In genomic region chrX:134870419-134870818, GRCh38 we compare ENCODE assay signal across 9 cellular contexts.
"Had no signal": no experiment of that assay in that cellular context is flagged by ENCODE, and none has a peak within 500 bp of the region (broad histone marks: within the 10 kb centered on the region; RNA-seq: fewer than 3 reads in every experiment).

No MANE protein-coding gene starts in this region.

- DNase-seq: GM23248, GOT3, H7, H9, HCEC 1CT, HFFc6 had no signal

- H3K4me2 ChIP-seq: GM23338 had no signal

- ATAC-seq: GM23338, HCT116 had no signal

- H3K27ac ChIP-seq: GM23248 had no signal

- H3K9ac ChIP-seq: GM23248 had no signal

- H3K4me1 ChIP-seq: HAP-1 had no signal

- H2AFZ ChIP-seq: GM23248, GM23338 had no signal

- H3K4me3 ChIP-seq: GM23248, GM23338, HAP-1 had no signal

- H3K36me3 ChIP-seq: HAP-1 had no signal
